Comparison of ENCODE assay signal across 8 cellular contexts in the genomic region with DNA sequence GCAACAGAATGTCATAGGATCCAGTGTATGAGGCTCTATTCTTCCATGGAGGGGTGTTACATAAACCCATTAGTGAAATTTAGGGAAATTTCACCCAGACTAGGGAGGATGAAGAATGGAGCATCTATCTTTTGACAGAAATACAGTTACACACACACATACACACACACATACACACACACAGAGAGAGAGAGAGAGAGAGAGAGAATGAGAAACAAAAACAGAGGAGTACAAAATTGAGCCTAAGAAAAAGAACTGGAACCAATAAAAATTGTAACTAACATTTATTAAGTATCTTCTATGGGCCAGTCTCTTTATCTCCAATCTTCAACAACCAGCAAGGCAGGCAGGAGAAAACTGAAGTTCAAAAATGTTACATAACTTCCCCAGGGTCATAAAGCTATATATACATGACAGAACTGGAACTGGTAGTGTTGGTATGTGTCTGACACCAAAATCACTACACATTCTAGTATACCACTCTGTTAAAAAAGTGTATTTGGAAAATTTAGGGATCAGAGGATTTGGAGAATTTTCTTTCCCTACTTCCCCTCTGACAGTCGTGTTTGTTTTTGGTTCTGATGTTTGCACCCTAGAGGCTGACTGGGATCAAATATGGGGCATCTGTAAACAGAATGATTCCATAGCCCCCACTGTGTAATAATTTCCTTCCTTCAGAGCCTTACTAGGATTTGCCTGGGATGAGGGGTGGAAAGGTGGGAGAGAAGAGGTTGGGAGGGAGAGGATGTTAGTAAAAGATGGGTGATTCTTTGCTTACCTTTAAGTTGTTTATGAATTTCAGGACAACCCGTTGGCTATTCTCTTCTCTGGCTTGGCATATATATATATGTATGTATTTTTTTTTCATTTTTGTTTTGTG. TPM values are rescaled to one million over a fixed set of nuclear protein-coding genes. Genes with fewer than 3 reads are reported as not detected.
A peak's percentile ranks its signal among the peaks of the same experiment; 100 is the strongest.
DNase-seq lines count a peak whose midpoint lies in the region; ATAC-seq and TF ChIP-seq lines count a peak whose summit lies in the region.

No MANE protein-coding gene starts in this region.

- TF ChIP-seq POLR2A in adrenal gland (IDR thresholded peaks at IDR 0.05) (no peak), right lobe of liver (IDR thresholded peaks at IDR 0.05) (no peak), uterus (IDR thresholded peaks at IDR 0.05) (no peak)

- H3K4me3 ChIP-seq in left ventricle myocardium inferior (peak overlapping the region; percentile 95), adrenal gland (peak overlapping the region in 2 of 4 donors; percentile 43 to 98), right lobe of liver (peak overlapping the region in 2 of 3 donors; percentile 85 to 90), uterus (peak overlapping the region; percentile 68 to 82)

- DNase-seq in left ventricle myocardium inferior (no peak), Right ventricle myocardium inferior (ENCODE audit: missing footprints) (no peak), adrenal gland (no peak), right lobe of liver (no peak), uterus (no peak), GM20000 (ENCODE audit: low spot score) (no peak)
- no peak for DNase-seq in stimulated activated CD4-positive, alpha-beta T cell treated with anti-CD3 and anti-CD28 coated beads, Interleukin-2, amount 100 ng/mL, for 48 hours

- H3K36me3 ChIP-seq in left ventricle myocardium inferior (no peaks in the 10 kb centered on the region), adrenal gland (replicated peaks in 1 of 2) (no peaks in the 10 kb centered on the region), right lobe of liver (no peaks in the 10 kb centered on the region), uterus (no peaks in the 10 kb centered on the region)

- H3K4me1 ChIP-seq in left ventricle myocardium inferior (peaks cover 48% of the 10 kb centered on the region), adrenal gland (replicated peaks in 1 of 2) (peaks cover 4 to 20% of the 10 kb centered on the region in 2 donors), right lobe of liver (peaks cover 0 to 11% (median 4%) of the 10 kb centered on the region in 4 donors), uterus (no peaks in the 10 kb centered on the region)

- H3K27ac ChIP-seq in left ventricle myocardium inferior (replicated peaks): peak overlapping the region; percentile 97
- peak overlapping the region in 3 of 5 donors; percentile 61 to 97 (median 97) for H3K27ac ChIP-seq in adrenal gland
- peak overlapping the region in 1 of 3 donors; percentile 92 for H3K27ac ChIP-seq in right lobe of liver
- peak overlapping the region; percentile 99 to 100 for H3K27ac ChIP-seq in uterus

- 28 to 39% (median 36%) methylated on average over 2 of the region's 2 CpGs for WGBS in adrenal gland, 4 donors
- WGBS in right lobe of liver (ENCODE audit: insufficient coverage, low coverage, low lambda C conversion rate, missing lambda C conversion rate): 10% methylated on average over 2 of the region's 2 CpGs

- TF ChIP-seq CTCF in left ventricle myocardium inferior (IDR thresholded peaks at IDR 0.05; ENCODE audit: borderline replicate concordance): no peak
- TF ChIP-seq CTCF in adrenal gland (IDR thresholded peaks at IDR 0.05): no peak
- TF ChIP-seq CTCF in right lobe of liver (IDR thresholded peaks at IDR 0.05): no peak
- TF ChIP-seq CTCF in uterus (IDR thresholded peaks at IDR 0.05): no peak
- TF ChIP-seq CTCF in GM20000 (IDR thresholded peaks at IDR 0.05; ENCODE audit: extremely low read depth, missing control alignments): no peak

- no peak for ATAC-seq in Right ventricle myocardium inferior
- ATAC-seq in right lobe of liver: peak in 1 of 4 donors; percentile 5
- no peak for ATAC-seq in HG02973 (IDR thresholded peaks at IDR 0.05; ENCODE audit: unreplicated experiment)

- intact Hi-C loops in left ventricle myocardium inferior (cut with micrococcal nuclease): loop anchor here (5.0 kb wide), 1 partner anchor 156 kb away; no protein-coding TSS in a partner anchor
- intact Hi-C loops in Right ventricle myocardium inferior (cut with DNase I): loop anchor here (5.0 kb wide), 1 partner anchor 156 kb away; no protein-coding TSS in a partner anchor
- intact Hi-C loops in adrenal gland (cut with DNase I): loop anchor here in 1 of 2 donors (5.0 kb wide), 1 partner anchor 156 kb away; no protein-coding TSS in a partner anchor
- intact Hi-C loops in right lobe of liver (cut with DNase I): no loop called here
- intact Hi-C loops in uterus (cut with DNase I; ENCODE audit: low total_unique reads): loop anchor here (10.0 kb wide), 1 partner anchor 154 kb away; no protein-coding TSS in a partner anchor

- H3K9me3 ChIP-seq in left ventricle myocardium inferior (replicated peaks): no peaks in the 10 kb centered on the region
- H3K9me3 ChIP-seq in adrenal gland (replicated peaks in 1 of 3): no peaks in the 10 kb centered on the region
- H3K9me3 ChIP-seq in right lobe of liver: no peaks in the 10 kb centered on the region
- no peaks in the 10 kb centered on the region for H3K9me3 ChIP-seq in uterus

- H3K27me3 ChIP-seq in left ventricle myocardium inferior (ENCODE audit: low read depth): no peaks in the 10 kb centered on the region
- H3K27me3 ChIP-seq in adrenal gland: no peaks in the 10 kb centered on the region
- no peaks in the 10 kb centered on the region for H3K27me3 ChIP-seq in right lobe of liver
- no peaks in the 10 kb centered on the region for H3K27me3 ChIP-seq in uterus

RNA-seq across cellular contexts. Expression of a gene that starts 1.0 kb away (rescaled TPM):
- total RNA-seq in left ventricle myocardium inferior: 17.9 TPM
- total RNA-seq in Right ventricle myocardium inferior: 18.0 TPM
- 10 to 100 TPM; 13.7 to 28.9 (median 23.9) TPM for total RNA-seq in adrenal gland
- polyA plus RNA-seq in adrenal gland: 10 to 100 TPM in 1 of 3 donors, 1 to 10 TPM in 2; 3.4 to 17.8 (median 3.4) TPM
- total RNA-seq in right lobe of liver: 10 to 100 TPM in 5 of 6 experiments, 1 to 10 TPM in 1; 9.6 to 15.6 (median 12.3) TPM
- total RNA-seq in uterus: 10 to 100 TPM; 25.6 to 95.0 (median 48.3) TPM

Comparison
In these comparisons a context has a peak if more than half of its experiments do, and no peak if none do; other contexts are left out.
1. intact Hi-C loops: an anchor here in left ventricle myocardium inferior (5.0 kb wide), Right ventricle myocardium inferior (5.0 kb wide) and uterus (10.0 kb wide); none called in right lobe of liver.